ENCODE assay signal across 19 cellular contexts in genomic region chr18:77733292-77733903, GRCh38.
DNase-seq lines count a peak whose midpoint lies in the region; ATAC-seq, FAIRE-seq and TF ChIP-seq lines count a peak whose summit lies in the region.
"Had no signal": no experiment of that assay in that cellular context is flagged by ENCODE, and none has a peak within 500 bp of the region (broad histone marks: within the 10 kb centered on the region; RNA-seq: fewer than 3 reads in every experiment).

No MANE protein-coding gene starts in this region.

- CTCF ChIA-PET in K562 (lab: Yijun Ruan, JAX; ENCODE audit: low intra/inter-chr PET ratio), result no interaction called here

- peaks cover 5 to 21% (median 9%) of the 10 kb centered on the region in 5 donors for H3K27me3 Mint-ChIP-seq in naive thymus-derived CD8-positive, alpha-beta T cell

- H3K4me3 ChIP-seq in H7 (ENCODE audit: insufficient read depth, low read depth, low read length) (no peak overlapping the region), K562 (no peak overlapping the region)
- H3K4me3 ChIP-seq: A549, GM23248, SK-N-MC had no signal

- no peaks in the 10 kb centered on the region for H3K9me3 Mint-ChIP-seq in naive thymus-derived CD8-positive, alpha-beta T cell

- H3K4me2 ChIP-seq in K562 (ENCODE audit: insufficient read depth, low read length), result no peak overlapping the region; the same call in 1 of the 2 replicates
- H3K4me2 ChIP-seq: A549 had no signal

- H3K4me3 Mint-ChIP-seq in naive thymus-derived CD8-positive, alpha-beta T cell, result no peak overlapping the region

- H3K79me2 ChIP-seq in K562 (ENCODE audit: control insufficient read depth, insufficient read depth, low read length), result no peaks in the 10 kb centered on the region

- ATAC-seq in K562 (peak; percentile 36; the same call in 1 of the 3 replicates), HG02642 (IDR thresholded peaks at IDR 0.05; ENCODE audit: poor library complexity, unreplicated experiment) (no peak)
- no peak for ATAC-seq in naive thymus-derived CD8-positive, alpha-beta T cell
- ATAC-seq: A549, Right ventricle myocardium inferior had no signal

- no peaks in the 10 kb centered on the region for H3K4me1 Mint-ChIP-seq in naive thymus-derived CD8-positive, alpha-beta T cell

- intact Hi-C loops in K562 (cut with micrococcal nuclease), result no loop called here

- no peak overlapping the region for H3K27ac Mint-ChIP-seq in naive thymus-derived CD8-positive, alpha-beta T cell

- 0% methylated on average over 17 of the region's 19 CpGs for WGBS in K562 (ENCODE audit: insufficient coverage, low coverage, missing lambda C conversion rate)

- no peaks in the 10 kb centered on the region for H3K9me3 ChIP-seq in K562 (replicated peaks; ENCODE audit: control insufficient read depth, insufficient read depth, low read depth, low read length)
- H3K9me3 ChIP-seq: A549 had no signal

- no peak for TF ChIP-seq POLR2A in K562 (conservative IDR thresholded peaks at IDR 0.05)

- H3K27ac ChIP-seq in 22Rv1 (no peak overlapping the region), K562 (ENCODE audit: extremely low read depth, low read depth, low read length) (no peak overlapping the region)
- H3K27ac ChIP-seq: A549, GM23248, SK-N-MC had no signal

- FAIRE-seq in K562 (lab: Jason Lieb, UNC), result no peak
- FAIRE-seq: A549, HTR-8/SVneo had no signal

- BruUV-seq in K562 (replicated peaks; lab: Mats Ljungman, UMichigan), result no TSS peak

- no peak for TF ChIP-seq RAD21 in K562 (CRISPR knock-in tag; conservative IDR thresholded peaks at IDR 0.05 in 1 of 2, IDR thresholded peaks at IDR 0.05 in 1 of 2)

- no peaks in the 10 kb centered on the region for H3K27me3 ChIP-seq in H7 (ENCODE audit: control insufficient read depth, insufficient read depth, low read length)
- no peaks in the 10 kb centered on the region for H3K27me3 ChIP-seq in K562 (ENCODE audit: control insufficient read depth in 2 of 2, insufficient read depth in 2 of 2, low read length in 2 of 2)

- H3K36me3 ChIP-seq in H7 (replicated peaks; ENCODE audit: control insufficient read depth, insufficient read depth, low read length) (no peaks in the 10 kb centered on the region), K562 (ENCODE audit: control insufficient read depth, insufficient read depth, low read length) (no peaks in the 10 kb centered on the region)

- H2AFZ ChIP-seq in K562 (ENCODE audit: low read depth, low read length), result no peak overlapping the region
- H2AFZ ChIP-seq: GM23248 had no signal

- no peaks in the 10 kb centered on the region for H3K4me1 ChIP-seq in K562 (replicated peaks in 1 of 2; ENCODE audit: control insufficient read depth in 2 of 2, insufficient read depth in 2 of 2, low read length in 2 of 2)
- H3K4me1 ChIP-seq: A549 had no signal

- DNase-seq in H7 (peak; percentile 44), K562 (ENCODE audit: extremely low read depth in 1 of 4, low spot score in 3 of 4) (peak in 2 of 4 experiments; percentile 2 to 5), iPS-NIHi11 (ENCODE audit: low spot score) (peak; percentile 29), NCI-H2227 (lab: John Stamatoyannopoulos, UW; ENCODE audit: unreplicated experiment) (no peak)
- DNase-seq in stimulated activated CD8-positive, alpha-beta memory T cell treated with anti-CD3 and anti-CD28 coated beads, Interleukin-4, amount 100 ng/mL, for 48 hours, result no peak
- no peak for DNase-seq in naive thymus-derived CD8-positive, alpha-beta T cell
- DNase-seq: C1 segment of cervical spinal cord, DMS 273 treated with DMSO at 0.1 percent for 48 hours, GM23248, NCI-H1417 treated with DMSO at 0.1 percent for 48 hours, NCI-H2029, NCI-H2171, NCI-H446 treated with DMSO at 0.1 percent for 48 hours had no signal

- no peak overlapping the region for H3K9ac ChIP-seq in K562 (ENCODE audit: insufficient read depth in 1 of 2, low read depth in 2 of 2, low read length in 2 of 2)
- H3K9ac ChIP-seq: GM23248 had no signal

- H4K20me1 ChIP-seq in K562 (replicated peaks; ENCODE audit: control insufficient read depth, insufficient read depth, low read length), result no peaks in the 10 kb centered on the region

- no peaks in the 10 kb centered on the region for H3K36me3 Mint-ChIP-seq in naive thymus-derived CD8-positive, alpha-beta T cell

- no peak for TF ChIP-seq EP300 in K562 (IDR thresholded peaks at IDR 0.05; ENCODE audit: low read length)

- H3K9me1 ChIP-seq in K562 (ENCODE audit: control insufficient read depth, insufficient read depth, low read length), result no peaks in the 10 kb centered on the region

- TF ChIP-seq CTCF in 22Rv1 (IDR thresholded peaks at IDR 0.05), result peak; percentile 59
- peak in 1 of 3 experiments; percentile 19; a peak in 1 of 6 replicates for TF ChIP-seq CTCF in K562 (IDR thresholded peaks at IDR 0.05 in 2 of 3, conservative IDR thresholded peaks at IDR 0.05 in 1 of 3; ENCODE audit: insufficient read depth in 2 of 3, low read depth in 1 of 3, low read length in 3 of 3)

- POLR2A ChIA-PET in K562 (lab: Yijun Ruan, JAX), result no interaction called here
- POLR2A ChIA-PET in naive thymus-derived CD8-positive, alpha-beta T cell (lab: Charles Lee), result no interaction called here

- in situ Hi-C loops in K562 (cut with MboI), result no loop called here

TF ChIP-seq in K562, 482 proteins besides CTCF, POLR2A, EP300 and RAD21 (continues in another document):
- no peak for TF ChIP-seq SNIP1 (IDR thresholded peaks at IDR 0.05; ENCODE audit: low read depth)
- no peak for TF ChIP-seq COPS2 (conservative IDR thresholded peaks at IDR 0.05)
- no peak for TF ChIP-seq MAFK (IDR thresholded peaks at IDR 0.05; ENCODE audit: low read length)
- TF ChIP-seq, protein P1, sequence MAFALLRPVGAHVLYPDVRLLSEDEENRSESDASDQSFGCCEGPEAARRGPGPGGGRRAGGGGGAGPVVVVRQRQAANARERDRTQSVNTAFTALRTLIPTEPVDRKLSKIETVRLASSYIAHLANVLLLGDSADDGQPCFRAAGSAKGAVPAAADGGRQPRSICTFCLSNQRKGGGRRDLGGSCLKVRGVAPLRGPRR (CRISPR knock-in tag; IDR thresholded peaks at IDR 0.05), result no peak
- TF ChIP-seq, protein P2, sequence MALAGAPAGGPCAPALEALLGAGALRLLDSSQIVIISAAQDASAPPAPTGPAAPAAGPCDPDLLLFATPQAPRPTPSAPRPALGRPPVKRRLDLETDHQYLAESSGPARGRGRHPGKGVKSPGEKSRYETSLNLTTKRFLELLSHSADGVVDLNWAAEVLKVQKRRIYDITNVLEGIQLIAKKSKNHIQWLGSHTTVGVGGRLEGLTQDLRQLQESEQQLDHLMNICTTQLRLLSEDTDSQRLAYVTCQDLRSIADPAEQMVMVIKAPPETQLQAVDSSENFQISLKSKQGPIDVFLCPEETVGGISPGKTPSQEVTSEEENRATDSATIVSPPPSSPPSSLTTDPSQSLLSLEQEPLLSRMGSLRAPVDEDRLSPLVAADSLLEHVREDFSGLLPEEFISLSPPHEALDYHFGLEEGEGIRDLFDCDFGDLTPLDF (CRISPR knock-in tag; IDR thresholded peaks at IDR 0.05), result no peak
- TF ChIP-seq ESRRB (CRISPR knock-in tag; IDR thresholded peaks at IDR 0.05; ENCODE audit: borderline replicate concordance), result no peak
- TF ChIP-seq, protein P3, sequence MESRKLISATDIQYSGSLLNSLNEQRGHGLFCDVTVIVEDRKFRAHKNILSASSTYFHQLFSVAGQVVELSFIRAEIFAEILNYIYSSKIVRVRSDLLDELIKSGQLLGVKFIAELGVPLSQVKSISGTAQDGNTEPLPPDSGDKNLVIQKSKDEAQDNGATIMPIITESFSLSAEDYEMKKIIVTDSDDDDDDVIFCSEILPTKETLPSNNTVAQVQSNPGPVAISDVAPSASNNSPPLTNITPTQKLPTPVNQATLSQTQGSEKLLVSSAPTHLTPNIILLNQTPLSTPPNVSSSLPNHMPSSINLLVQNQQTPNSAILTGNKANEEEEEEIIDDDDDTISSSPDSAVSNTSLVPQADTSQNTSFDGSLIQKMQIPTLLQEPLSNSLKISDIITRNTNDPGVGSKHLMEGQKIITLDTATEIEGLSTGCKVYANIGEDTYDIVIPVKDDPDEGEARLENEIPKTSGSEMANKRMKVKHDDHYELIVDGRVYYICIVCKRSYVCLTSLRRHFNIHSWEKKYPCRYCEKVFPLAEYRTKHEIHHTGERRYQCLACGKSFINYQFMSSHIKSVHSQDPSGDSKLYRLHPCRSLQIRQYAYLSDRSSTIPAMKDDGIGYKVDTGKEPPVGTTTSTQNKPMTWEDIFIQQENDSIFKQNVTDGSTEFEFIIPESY (CRISPR knock-in tag; IDR thresholded peaks at IDR 0.05), result no peak

Comparison
In these comparisons a context has a peak if more than half of its experiments do, and no peak if none do; other contexts are left out.
1. DNase-seq: peak in H7 (single experiment) and iPS-NIHi11 (single experiment); none in NCI-H2227 (single experiment), stimulated activated CD8-positive, alpha-beta memory T cell treated with anti-CD3 and anti-CD28 coated beads, Interleukin-4, amount 100 ng/mL, for 48 hours (single experiment) and naive thymus-derived CD8-positive, alpha-beta T cell (0 of 10).